ENCODE assay signal across 8 cellular contexts in the genomic region with DNA sequence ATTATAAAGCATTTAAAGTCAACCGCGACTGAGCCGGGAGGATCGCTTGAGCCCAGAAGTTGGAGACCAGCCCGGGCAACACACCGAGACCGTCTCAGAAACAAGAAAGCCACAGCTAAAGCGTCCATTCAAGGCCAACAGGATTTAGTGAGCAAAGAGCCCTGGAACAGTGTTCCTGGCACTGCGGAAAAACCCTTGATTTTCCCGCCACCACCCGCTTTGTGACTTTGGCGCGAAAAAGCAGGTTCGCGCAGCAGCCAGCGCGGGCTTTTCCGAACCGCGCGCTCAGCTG. TPM values are rescaled to one million over a fixed set of nuclear protein-coding genes. Genes with fewer than 3 reads are reported as not detected.
DNase-seq lines count a peak whose midpoint lies in the region; ATAC-seq, FAIRE-seq and TF ChIP-seq lines count a peak whose summit lies in the region.

No MANE protein-coding gene starts in this region.

- no peak overlapping the region for H4K91ac ChIP-seq in neuronal stem cell (ENCODE audit: low read depth, low read length, poor library complexity)

- intact Hi-C loops in CD4-positive, alpha-beta T cell (cut with DNase I, micrococcal nuclease): loop anchor here in 1 of 2 experiments (5.0 kb wide), 1 partner anchor 833 kb away; a partner anchor contains a TSS

- H2AK5ac ChIP-seq in neuronal stem cell (ENCODE audit: low read depth, low read length): no peak overlapping the region

- POLR2A ChIA-PET in CD4-positive, alpha-beta T cell (lab: Charles Lee): interaction anchor here (1.0 to 2.1 kb wide), 9 partner anchors 8 to 307 kb away, joined by 3 to 8 read pairs (median 5); no protein-coding TSS in a partner anchor

- peaks cover 39% of the 10 kb centered on the region for H3F3A ChIP-seq in OCI-LY1 (ENCODE audit: insufficient read depth, low read length)

- FAIRE-seq in urothelium cell line (lab: Jason Lieb, UNC): no peak

- no peaks in the 10 kb centered on the region for H3K9me3 Mint-ChIP-seq in CD4-positive, alpha-beta T cell
- H3K9me3 Mint-ChIP-seq in endodermal cell: no peaks in the 10 kb centered on the region

- H3K4ac ChIP-seq in neuronal stem cell (ENCODE audit: low read length): no peak overlapping the region

- H3K14ac ChIP-seq in neuronal stem cell (ENCODE audit: low read length): no peak overlapping the region

- H3K4me1 ChIP-seq in OCI-LY1 (ENCODE audit: insufficient read depth, low read length, severe bottlenecking) (peaks cover 51% of the 10 kb centered on the region), endodermal cell (ENCODE audit: control insufficient read depth, insufficient read depth, low read length) (no peaks in the 10 kb centered on the region), neuronal stem cell (ENCODE audit: control insufficient read depth in 2 of 2, insufficient read depth in 1 of 2, low read depth in 1 of 2, low read length in 2 of 2) (peaks cover 0 to 19% of the 10 kb centered on the region in 2 donors)

- H2BK12ac ChIP-seq in neuronal stem cell (ENCODE audit: low read length): no peak overlapping the region

- H3K4me1 Mint-ChIP-seq in CD4-positive, alpha-beta T cell (ENCODE audit: low read depth): peaks cover 40% of the 10 kb centered on the region
- peaks cover 9% of the 10 kb centered on the region for H3K4me1 Mint-ChIP-seq in endodermal cell

- peak overlapping the region; percentile 80 for H3K27ac ChIP-seq in CD4-positive, alpha-beta T cell (ENCODE audit: low read depth, low read length)
- H3K27ac ChIP-seq in OCI-LY1 (ENCODE audit: low read depth, low read length, poor library complexity, severe bottlenecking): peak overlapping the region; percentile 90
- peak overlapping the region; percentile 88 for H3K27ac ChIP-seq in endodermal cell (ENCODE audit: low read depth, low read length)
- H3K27ac ChIP-seq in neuronal stem cell (replicated peaks; ENCODE audit: low read length): no peak overlapping the region

- H3K4me2 ChIP-seq in OCI-LY1 (ENCODE audit: low read length): peak overlapping the region; percentile 99
- H3K4me2 ChIP-seq in neuronal stem cell (ENCODE audit: insufficient read depth, low read length, poor library complexity, severe bottlenecking): peak overlapping the region; percentile 82

- peaks cover 6% of the 10 kb centered on the region; the same call in 1 of the 2 replicates for H4K20me1 ChIP-seq in OCI-LY1 (ENCODE audit: insufficient read depth, low read length)

- no peak for DNase-seq in CD4-positive, alpha-beta T cell
- DNase-seq in endodermal cell (no peak), neuronal stem cell (ENCODE audit: low spot score) (no peak), urothelium cell line (ENCODE audit: low spot score) (no peak)
- no peak for DNase-seq in effector CD4-positive, alpha-beta T cell

- H3K36me3 ChIP-seq in OCI-LY1 (ENCODE audit: insufficient read depth, low read length): peaks cover 51% of the 10 kb centered on the region
- peaks cover 45% of the 10 kb centered on the region for H3K36me3 ChIP-seq in endodermal cell (ENCODE audit: control insufficient read depth, insufficient read depth, low read length)
- peaks cover 20 to 50% of the 10 kb centered on the region in 2 donors for H3K36me3 ChIP-seq in neuronal stem cell (replicated peaks in 1 of 2; ENCODE audit: control insufficient read depth in 2 of 2, insufficient read depth in 2 of 2, low read length in 2 of 2)

- CTCF ChIA-PET in CD4-positive, alpha-beta T cell (lab: Charles Lee): interaction anchor here (0.7 to 2.5 kb wide), 5 partner anchors 7 to 73 kb away, joined by 3 to 12 read pairs (median 5); a partner anchor contains a TSS

- peak overlapping the region; percentile 95 for H3K27ac Mint-ChIP-seq in CD4-positive, alpha-beta T cell
- peak overlapping the region; percentile 96 for H3K27ac Mint-ChIP-seq in endodermal cell

- H3K79me1 ChIP-seq in neuronal stem cell (ENCODE audit: low read depth, low read length): peaks cover 9% of the 10 kb centered on the region

- peaks cover 24% of the 10 kb centered on the region for H3K79me2 ChIP-seq in OCI-LY1 (ENCODE audit: insufficient read depth, low read length)

- no peak overlapping the region for H2BK120ac ChIP-seq in neuronal stem cell (ENCODE audit: low read depth, low read length)

- H3K9ac ChIP-seq in OCI-LY1 (ENCODE audit: low read length): peak overlapping the region; percentile 88
- H3K9ac ChIP-seq in endodermal cell (ENCODE audit: extremely low read depth, low read length, poor library complexity, severe bottlenecking): peak overlapping the region; percentile 97
- H3K9ac ChIP-seq in neuronal stem cell (ENCODE audit: low read depth, low read length, poor library complexity): peak overlapping the region; percentile 57

- H3K9me3 ChIP-seq in CD4-positive, alpha-beta T cell (ENCODE audit: control insufficient read depth, low read length): no peaks in the 10 kb centered on the region
- H3K9me3 ChIP-seq in OCI-LY1 (ENCODE audit: low read length) (no peaks in the 10 kb centered on the region), endodermal cell (ENCODE audit: control insufficient read depth, low read length) (no peaks in the 10 kb centered on the region), neuronal stem cell (replicated peaks in 1 of 2; ENCODE audit: control insufficient read depth in 2 of 2, insufficient read depth in 1 of 2, low read depth in 1 of 2, low read length in 2 of 2) (no peaks in the 10 kb centered on the region)

- H2AFZ ChIP-seq in OCI-LY1 (ENCODE audit: low read length) (no peak overlapping the region), neuronal stem cell (ENCODE audit: low read length) (no peak overlapping the region)

- H2BK5ac ChIP-seq in neuronal stem cell (ENCODE audit: low read length): no peak overlapping the region

- 0% methylated on average over 9 to 21 of the region's 21 CpGs for WGBS in endodermal cell (ENCODE audit: insufficient coverage in 1 of 2, insufficient read length in 1 of 2), 2 experiments
- no CpG with 5 or more reads among the region's 21 CpGs for WGBS in neuronal stem cell (ENCODE audit: extremely low coverage in 2 of 2, insufficient read length in 2 of 2, insufficient replicate concordance in 1 of 2), 2 donors

- no peaks in the 10 kb centered on the region for H3K9me2 ChIP-seq in OCI-LY1 (ENCODE audit: low read depth, low read length)

- H3K18ac ChIP-seq in neuronal stem cell (ENCODE audit: low read length): peak overlapping the region; percentile 48

- no peak for TF ChIP-seq CTCF in CD4-positive, alpha-beta T cell (IDR thresholded peaks at IDR 0.05)
- no peak for TF ChIP-seq CTCF in OCI-LY1 (IDR thresholded peaks at IDR 0.05; ENCODE audit: low read length)
- TF ChIP-seq CTCF in endodermal cell (conservative IDR thresholded peaks at IDR 0.05): no peak

- no peak overlapping the region for H4K8ac ChIP-seq in neuronal stem cell (ENCODE audit: low read depth, low read length)

- peak overlapping the region; percentile 98 for H3K4me3 Mint-ChIP-seq in CD4-positive, alpha-beta T cell
- peak overlapping the region; percentile 92 for H3K4me3 Mint-ChIP-seq in endodermal cell

- H3K23ac ChIP-seq in neuronal stem cell (ENCODE audit: low read depth, low read length, poor library complexity): no peak overlapping the region

- H3K36me3 Mint-ChIP-seq in CD4-positive, alpha-beta T cell (ENCODE audit: low read depth): peaks cover 53% of the 10 kb centered on the region
- peaks cover 47% of the 10 kb centered on the region for H3K36me3 Mint-ChIP-seq in endodermal cell (ENCODE audit: low read depth)

- H3K4me3 ChIP-seq in OCI-LY1 (ENCODE audit: low read depth, low read length, poor library complexity, severe bottlenecking) (peak overlapping the region; percentile 77), endodermal cell (ENCODE audit: low read length) (peak overlapping the region; percentile 100), neuronal stem cell (ENCODE audit: low read length in 2 of 2) (peak overlapping the region; percentile 78 to 86)

- no peaks in the 10 kb centered on the region for H3K27me3 ChIP-seq in CD4-positive, alpha-beta T cell (ENCODE audit: control insufficient read depth, insufficient read depth, low read length)
- H3K27me3 ChIP-seq in OCI-LY1 (ENCODE audit: insufficient read depth, low read length): no peaks in the 10 kb centered on the region
- no peaks in the 10 kb centered on the region for H3K27me3 ChIP-seq in endodermal cell (ENCODE audit: control insufficient read depth, insufficient read depth, low read length, poor library complexity, severe bottlenecking)
- H3K27me3 ChIP-seq in neuronal stem cell (ENCODE audit: control insufficient read depth in 3 of 3, insufficient read depth in 3 of 3, low read depth in 1 of 3, low read length in 3 of 3): no peaks in the 10 kb centered on the region

- H2BK15ac ChIP-seq in neuronal stem cell (ENCODE audit: low read length): no peak overlapping the region

- ATAC-seq in CD4-positive, alpha-beta T cell (ENCODE audit: poor library complexity): no peak
- ATAC-seq in HG02884 (IDR thresholded peaks at IDR 0.05; ENCODE audit: unreplicated experiment) (no peak), HG02798 (IDR thresholded peaks at IDR 0.05; ENCODE audit: poor library complexity, unreplicated experiment) (no peak)

- H3K27me3 Mint-ChIP-seq in CD4-positive, alpha-beta T cell: no peaks in the 10 kb centered on the region
- H3K27me3 Mint-ChIP-seq in endodermal cell (ENCODE audit: insufficient read depth): no peaks in the 10 kb centered on the region

RNA-seq across cellular contexts. Expression of a gene that starts 0.7 kb away (rescaled TPM):
- total RNA-seq in CD4-positive, alpha-beta T cell: 10 to 100 TPM; 32.6 to 33.0 TPM
- total RNA-seq in endodermal cell: 100 to 1,000 TPM; 168 to 169 TPM
- polyA plus RNA-seq in endodermal cell (2013, experiment 1 of 2): 270 TPM
- 257 TPM for polyA plus RNA-seq in endodermal cell (2013, experiment 2 of 2)
- polyA plus RNA-seq in neuronal stem cell (2013, experiment 1 of 2): 214 TPM
- 222 TPM for polyA plus RNA-seq in neuronal stem cell (2013, experiment 2 of 2)

RNA-seq across cellular contexts. Expression of a gene that starts 6.2 kb away (rescaled TPM):
- total RNA-seq in CD4-positive, alpha-beta T cell: 10 to 100 TPM; 22.6 to 27.1 TPM
- 10 to 100 TPM; 80.3 to 83.3 TPM for total RNA-seq in endodermal cell
- 119 TPM for polyA plus RNA-seq in endodermal cell (2013, experiment 1 of 2)
- polyA plus RNA-seq in endodermal cell (2013, experiment 2 of 2): 107 TPM
- polyA plus RNA-seq in neuronal stem cell (2013, experiment 1 of 2): 121 TPM
- 121 TPM for polyA plus RNA-seq in neuronal stem cell (2013, experiment 2 of 2)

RNA-seq across cellular contexts. Expression of a gene that starts 7.7 kb away (rescaled TPM):
- 10 to 100 TPM; 62.4 to 65.0 TPM for total RNA-seq in CD4-positive, alpha-beta T cell
- 10 to 100 TPM; 66.8 to 77.1 TPM for total RNA-seq in endodermal cell
- 33.0 TPM for polyA plus RNA-seq in endodermal cell (2013, experiment 1 of 2)
- polyA plus RNA-seq in endodermal cell (2013, experiment 2 of 2): 33.7 TPM
- 31.8 TPM for polyA plus RNA-seq in neuronal stem cell (2013, experiment 1 of 2)
- polyA plus RNA-seq in neuronal stem cell (2013, experiment 2 of 2): 32.6 TPM

Comparison
In these comparisons a context has a peak if more than half of its experiments do, and no peak if none do; other contexts are left out.
1. RNA of a gene that starts 0.7 kb away (total RNA-seq): 168 to 169 TPM in endodermal cell; 32.6 to 33.0 TPM in CD4-positive, alpha-beta T cell; every median in the first group is over 4 times any median in the second.
2. Peak in every context shown above with its lines, with median percentiles within 50 percentile points of each other: H3K4me3 ChIP-seq and H3K9ac ChIP-seq.